In genomic region chr5:113340537-113340936, GRCh38 we compare ENCODE assay signal across 18 cellular contexts.
A peak's percentile ranks its signal among the peaks of the same experiment; 100 is the strongest.
DNase-seq lines count a peak whose midpoint lies in the region; ATAC-seq and TF ChIP-seq lines count a peak whose summit lies in the region.
"Had no signal": no experiment of that assay in that cellular context is flagged by ENCODE, and none has a peak within 500 bp of the region (broad histone marks: within the 10 kb centered on the region; RNA-seq: fewer than 3 reads in every experiment).

No MANE protein-coding gene starts in this region.

- no peak overlapping the region for H2BK15ac ChIP-seq in mesendoderm (replicated peaks; ENCODE audit: low read depth)

- H3K79me2 ChIP-seq in mesendoderm (ENCODE audit: control insufficient read depth, insufficient read depth, low read length), result no peaks in the 10 kb centered on the region

- DNase-seq in ELF-1 (ENCODE audit: low read depth, low spot score), result peak; percentile 17
- no peak for DNase-seq in LNCaP clone FGC (ENCODE audit: low read depth)
- no peak for DNase-seq in WTC11 (ENCODE audit: low spot score)
- peak; percentile 54 for DNase-seq in mesendoderm
- no peak for DNase-seq in GF-D8 (lab: John Stamatoyannopoulos, UW)
- DNase-seq in NCI-H510A treated with DMSO at 0.1 percent for 48 hours (lab: John Stamatoyannopoulos, UW), result no peak
- no peak for DNase-seq in epidermal melanocyte (ENCODE audit: insufficient read length, low spot score)
- no peak for DNase-seq in midbrain (lab: John Stamatoyannopoulos, UW)
- DNase-seq: activated CD4-positive, alpha-beta T cell treated with anti-CD3 and anti-CD28 coated beads for 4 hours; activated naive CD8-positive, alpha-beta T cell treated with anti-CD3 and anti-CD28 coated beads, Interleukin-2, amount 50 U/mL, for 24 hours; activated T-cell treated with anti-CD3 and anti-CD28 coated beads, Interleukin-2, amount 50 U/mL, for 4 hours; CD4-positive, CD25-positive, alpha-beta regulatory T cell; nephron progenitor cell; stimulated activated CD4-positive, alpha-beta T cell treated with anti-CD3 and anti-CD28 coated beads, Interleukin-4, amount 100 ng/mL, for 4 hours had no signal

- H3K18ac ChIP-seq in mesendoderm (ENCODE audit: low read length), result no peak overlapping the region

- H3K36me3 ChIP-seq in mesendoderm (ENCODE audit: control insufficient read depth, insufficient read depth, low read length), result no peaks in the 10 kb centered on the region

- H2BK5ac ChIP-seq in mesendoderm (ENCODE audit: low read length), result no peak overlapping the region

- H3K9ac ChIP-seq in mesendoderm (ENCODE audit: low read length), result no peak overlapping the region

- POLR2A ChIA-PET in WTC11 (lab: Charles Lee), result no interaction called here

- H3K27me3 Mint-ChIP-seq in WTC11 (ENCODE audit: low read depth), result no peaks in the 10 kb centered on the region

- CTCF ChIA-PET in WTC11 (lab: Charles Lee), result interaction anchor here (0.8 to 0.9 kb wide), 4 partner anchors 13 to 266 kb away, joined by 3 to 4 read pairs (median 3); no protein-coding TSS in a partner anchor

- WGBS in mesendoderm (ENCODE audit: extremely low coverage, insufficient coverage, low lambda C conversion rate), result no CpG with 5 or more reads among the region's 7 CpGs

- no peak overlapping the region for H3K27ac Mint-ChIP-seq in WTC11
- H3K27ac Mint-ChIP-seq: activated naive CD8-positive, alpha-beta T cell treated with anti-CD3 and anti-CD28 coated beads, Interleukin-2, amount 50 U/mL, for 24 hours; CD4-positive, CD25-positive, alpha-beta regulatory T cell; nephron progenitor cell; stimulated activated effector memory CD8-positive, alpha-beta T cell treated with anti-CD3 and anti-CD28 coated beads, Interleukin-12 subunit alpha, Interleukin-12 subunit beta, amount 100 ng/mL, for 72 hours; T-helper 1 cell treated with Interleukin-12 subunit alpha and Interleukin-12 subunit beta and Interleukin-4 antibody, amounts not matched to agents 30 μg/mL and 1 μg/mL, for 36 hours had no signal

- no peak overlapping the region for H3K56ac ChIP-seq in mesendoderm (ENCODE audit: low read length)

- no peaks in the 10 kb centered on the region for H3K4me1 Mint-ChIP-seq in WTC11
- H3K4me1 Mint-ChIP-seq: activated naive CD8-positive, alpha-beta T cell treated with anti-CD3 and anti-CD28 coated beads, Interleukin-2, amount 50 U/mL, for 24 hours; CD4-positive, CD25-positive, alpha-beta regulatory T cell; nephron progenitor cell; stimulated activated effector memory CD8-positive, alpha-beta T cell treated with anti-CD3 and anti-CD28 coated beads, Interleukin-12 subunit alpha, Interleukin-12 subunit beta, amount 100 ng/mL, for 72 hours had no signal

- no peak overlapping the region for H4K5ac ChIP-seq in mesendoderm (ENCODE audit: low read length)

- no peaks in the 10 kb centered on the region for H3K4me1 ChIP-seq in mesendoderm (ENCODE audit: control insufficient read depth, low read depth, low read length)

- peak; percentile 62 for ATAC-seq in WTC11
- ATAC-seq: activated naive CD8-positive, alpha-beta T cell treated with anti-CD3 and anti-CD28 coated beads, Interleukin-2, amount 50 U/mL, for 24 hours; activated T-cell treated with anti-CD3 and anti-CD28 coated beads, Interleukin-2, amount 50 U/mL, for 4 hours; esophagus mucosa; stimulated activated effector memory CD8-positive, alpha-beta T cell treated with anti-CD3 and anti-CD28 coated beads, Interleukin-12 subunit alpha, Interleukin-12 subunit beta, amount 100 ng/mL, for 72 hours had no signal

- H3K23ac ChIP-seq in mesendoderm (ENCODE audit: low read length), result no peak overlapping the region

- no peak overlapping the region for H3K4me3 Mint-ChIP-seq in WTC11
- H3K4me3 Mint-ChIP-seq: activated naive CD8-positive, alpha-beta T cell treated with anti-CD3 and anti-CD28 coated beads, Interleukin-2, amount 50 U/mL, for 24 hours; activated T-cell treated with anti-CD3 and anti-CD28 coated beads, Interleukin-2, amount 50 U/mL, for 4 hours; CD4-positive, CD25-positive, alpha-beta regulatory T cell; nephron progenitor cell; stimulated activated effector memory CD8-positive, alpha-beta T cell treated with anti-CD3 and anti-CD28 coated beads, Interleukin-12 subunit alpha, Interleukin-12 subunit beta, amount 100 ng/mL, for 72 hours; T-helper 1 cell treated with Interleukin-12 subunit alpha and Interleukin-12 subunit beta and Interleukin-4 antibody, amounts not matched to agents 30 μg/mL and 1 μg/mL, for 36 hours had no signal

- H3K79me1 ChIP-seq in mesendoderm (ENCODE audit: low read length), result no peaks in the 10 kb centered on the region

- H3K9me3 Mint-ChIP-seq in WTC11, result no peaks in the 10 kb centered on the region
- H3K9me3 Mint-ChIP-seq: activated naive CD8-positive, alpha-beta T cell treated with anti-CD3 and anti-CD28 coated beads, Interleukin-2, amount 50 U/mL, for 24 hours; activated T-cell treated with anti-CD3 and anti-CD28 coated beads, Interleukin-2, amount 50 U/mL, for 4 hours; CD4-positive, CD25-positive, alpha-beta regulatory T cell; nephron progenitor cell; stimulated activated effector memory CD8-positive, alpha-beta T cell treated with anti-CD3 and anti-CD28 coated beads, Interleukin-12 subunit alpha, Interleukin-12 subunit beta, amount 100 ng/mL, for 72 hours; T-helper 1 cell treated with Interleukin-12 subunit alpha and Interleukin-12 subunit beta and Interleukin-4 antibody, amounts not matched to agents 30 μg/mL and 1 μg/mL, for 36 hours had no signal

- TF ChIP-seq CTCF in LNCaP clone FGC (IDR thresholded peaks at IDR 0.05; ENCODE audit: control insufficient read depth, extremely low read depth, insufficient read depth) (peak; percentile 11; the same call in 1 of the 2 replicates), WTC11 (IDR thresholded peaks at IDR 0.05) (no peak)

- no peak overlapping the region for H3K4ac ChIP-seq in mesendoderm (ENCODE audit: low read depth, low read length)

- H3K4me3 ChIP-seq in LNCaP clone FGC (ENCODE audit: low read depth, low read length) (no peak overlapping the region), mesendoderm (ENCODE audit: low read length) (no peak overlapping the region)
- H3K4me3 ChIP-seq: lung had no signal

- H3K4me2 ChIP-seq in mesendoderm (ENCODE audit: low read length), result no peak overlapping the region

- no peaks in the 10 kb centered on the region for H3K36me3 Mint-ChIP-seq in WTC11
- H3K36me3 Mint-ChIP-seq: CD4-positive, CD25-positive, alpha-beta regulatory T cell; stimulated activated effector memory CD8-positive, alpha-beta T cell treated with anti-CD3 and anti-CD28 coated beads, Interleukin-12 subunit alpha, Interleukin-12 subunit beta, amount 100 ng/mL, for 72 hours had no signal

- no peak overlapping the region for H3K27ac ChIP-seq in mesendoderm (ENCODE audit: low read depth, low read length)

- no peaks in the 10 kb centered on the region for H3K27me3 ChIP-seq in mesendoderm (ENCODE audit: insufficient read depth, low read length, poor library complexity)

- H4K8ac ChIP-seq in mesendoderm (ENCODE audit: low read depth, low read length), result no peak overlapping the region

- H2BK120ac ChIP-seq in mesendoderm (ENCODE audit: low read depth, low read length), result no peak overlapping the region

- no peak overlapping the region for H2AK5ac ChIP-seq in mesendoderm (ENCODE audit: low read length)

TF ChIP-seq in WTC11, 78 proteins besides CTCF, POLR2A, EP300 and RAD21:
- TF ChIP-seq TCF7 (CRISPR knock-in tag; IDR thresholded peaks at IDR 0.05; ENCODE audit: low read depth) (no peak), SP1 (CRISPR knock-in tag; conservative IDR thresholded peaks at IDR 0.05) (no peak)
TF ChIP-seq in WTC11: peak in this region for 0.

Comparison
In these comparisons a context has a peak if more than half of its experiments do, and no peak if none do; other contexts are left out.
1. DNase-seq: peak in ELF-1 (single experiment) and mesendoderm (single experiment); none in LNCaP clone FGC (single experiment), WTC11 (single experiment), GF-D8 (single experiment), NCI-H510A treated with DMSO at 0.1 percent for 48 hours (single experiment), epidermal melanocyte (single experiment) and midbrain (single experiment).